ENCODE assay signal across 8 cellular contexts in the genomic region with DNA sequence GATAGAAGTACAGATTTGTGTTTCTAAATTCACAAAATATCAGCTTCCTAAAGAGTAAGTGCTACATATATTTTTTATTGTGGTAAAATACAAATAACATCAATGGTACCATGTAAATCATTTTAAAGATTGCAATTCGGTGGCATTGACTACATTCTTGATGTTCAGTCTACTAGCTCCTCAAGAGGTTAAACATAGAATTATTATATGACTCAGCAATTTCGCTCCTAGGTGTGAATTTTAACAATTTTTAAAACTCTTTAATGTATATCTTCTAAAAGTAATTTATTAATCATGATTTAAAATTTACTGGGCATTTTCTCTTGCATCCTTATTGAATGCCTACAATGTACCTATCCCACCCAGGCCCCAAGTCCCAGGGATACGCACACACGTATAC. TPM values are rescaled to one million over a fixed set of nuclear protein-coding genes. Genes with fewer than 3 reads are reported as not detected.
"Had no signal": no experiment of that assay in that cellular context is flagged by ENCODE, and none has a peak within 500 bp of the region (broad histone marks: within the 10 kb centered on the region; RNA-seq: fewer than 3 reads in every experiment).

No MANE protein-coding gene starts in this region.

- H3K4me1 Mint-ChIP-seq: IgD-negative memory B cell had no signal

- DNase-seq: GOT3, H9, HCEC 1CT, Kasumi-1, KG1 had no signal

- H3K36me3 Mint-ChIP-seq: IgD-negative memory B cell had no signal

- H3K9me3 Mint-ChIP-seq: H9 had no signal

- H3K27ac Mint-ChIP-seq: H9, IgD-negative memory B cell had no signal

- H3K4me3 Mint-ChIP-seq: H9, IgD-negative memory B cell had no signal

- H3K27ac ChIP-seq: HL-60 had no signal

- FAIRE-seq: H54 had no signal

RNA-seq across cellular contexts. Expression of a gene that starts 29.8 kb away (rescaled TPM):
- total RNA-seq: H9 had no signal
